20 cellular contexts compared by ENCODE assay signal in the genomic region with DNA sequence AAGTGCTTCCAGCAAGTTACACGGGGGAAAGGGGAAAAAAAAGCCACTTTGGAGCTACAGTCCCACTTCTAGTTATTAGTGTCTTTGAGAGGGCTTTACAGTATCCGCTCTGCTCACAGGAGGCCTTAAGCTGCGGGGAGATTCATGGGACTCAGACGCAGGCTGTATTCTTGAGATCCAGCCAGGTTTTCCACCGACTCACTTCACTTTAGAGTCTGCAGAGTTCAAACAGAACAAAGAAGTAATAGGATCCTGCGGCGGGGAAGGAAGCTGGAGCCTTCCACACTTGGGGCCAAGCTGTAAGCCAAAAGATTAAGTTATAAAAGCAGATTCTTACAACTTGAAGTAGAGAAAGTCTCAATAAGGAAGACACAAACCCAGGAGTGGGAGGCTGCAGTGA.
A peak's percentile ranks its signal among the peaks of the same experiment; 100 is the strongest.
DNase-seq lines count a peak whose midpoint lies in the region; ATAC-seq and TF ChIP-seq lines count a peak whose summit lies in the region.
"Had no signal": no experiment of that assay in that cellular context is flagged by ENCODE, and none has a peak within 500 bp of the region (broad histone marks: within the 10 kb centered on the region; RNA-seq: fewer than 3 reads in every experiment).

No MANE protein-coding gene starts in this region.

- intact Hi-C loops in testis (cut with DNase I; ENCODE audit: low total_unique reads), result loop anchor here (10.0 kb wide), 1 partner anchor 191 kb away; no protein-coding TSS in a partner anchor

- H3K9ac ChIP-seq in muscle layer of colon (ENCODE audit: low read length), result no peak overlapping the region

- ATAC-seq in GM21360 (IDR thresholded peaks at IDR 0.05; ENCODE audit: unreplicated experiment), result no peak
- ATAC-seq: HepG2; stimulated activated memory B cell treated with anti-CD40 and anti-IgM and Interleukin-4, amounts not matched to agents 10 μg/mL and 1 μg/mL and 100 μg/mL, for 72 hours had no signal

- H3K36me3 ChIP-seq in muscle layer of colon (ENCODE audit: insufficient read depth, low read length) (no peaks in the 10 kb centered on the region), testis (ENCODE audit: low read depth, missing control alignments) (no peaks in the 10 kb centered on the region)
- H3K36me3 ChIP-seq: MG63, Peyer's patch had no signal

- H3K9me3 ChIP-seq in muscle layer of colon (ENCODE audit: low read length) (no peaks in the 10 kb centered on the region), testis (no peaks in the 10 kb centered on the region)
- H3K9me3 ChIP-seq: MG63, Peyer's patch had no signal

- H3K27me3 ChIP-seq in muscle layer of colon (ENCODE audit: control insufficient read depth in 1 of 2, insufficient read depth in 2 of 2, low read length in 2 of 2) (no peaks in the 10 kb centered on the region), testis (no peaks in the 10 kb centered on the region)
- H3K27me3 ChIP-seq: MG63, Peyer's patch had no signal

- no peak for TF ChIP-seq POLR2A in testis (IDR thresholded peaks at IDR 0.05)

- WGBS in testis, 2 donors, result 16 to 36% methylated on average over 7 of the region's 7 CpGs

- H3K4me3 ChIP-seq in muscle layer of colon (ENCODE audit: low read depth in 1 of 2, low read length in 2 of 2) (no peak overlapping the region), testis (no peak overlapping the region)
- H3K4me3 ChIP-seq: Peyer's patch had no signal

- DNase-seq in NCI-H2107 (lab: John Stamatoyannopoulos, UW), result peak; percentile 1
- no peak for DNase-seq in NCI-H2107 treated with DMSO at 0.1 percent for 48 hours (lab: John Stamatoyannopoulos, UW; ENCODE audit: unreplicated experiment)
- peak; percentile 16 for DNase-seq in dedifferentiated amniotic fluid mesenchymal stem cell (ENCODE audit: extremely low spot score)
- DNase-seq in testis, result peak; percentile 39
- no peak for DNase-seq in NCI-H146 treated with DMSO at 0.1 percent for 48 hours (lab: John Stamatoyannopoulos, UW; ENCODE audit: unreplicated experiment)
- no peak for DNase-seq in activated T-cell treated with anti-CD3 and anti-CD28 coated beads, Interleukin-2, amount 50 U/mL, for 1 hour
- DNase-seq: activated CD4-positive, alpha-beta memory T cell treated with anti-CD3 and anti-CD28 coated beads, Interleukin-2, amount 10 ng/mL, durations not matched to agents 7 days and 5 days; activated naive CD8-positive, alpha-beta T cell treated with anti-CD3 and anti-CD28 coated beads, Interleukin-2, amount 10 ng/mL, durations not matched to agents 7 days and 5 days; activated T-cell treated with anti-CD3 and anti-CD28 coated beads, Interleukin-2, amount 50 U/mL, for 48 hours; C1 segment of cervical spinal cord; mesendoderm; MG63; NCI-H187 treated with DMSO at 0.1 percent for 48 hours; NCI-H774; Peyer's patch had no signal

- peak overlapping the region; percentile 52 for H3K27ac ChIP-seq in muscle layer of colon (ENCODE audit: low read depth, low read length)
- H3K27ac ChIP-seq in testis, result peak overlapping the region in 1 of 2 donors; percentile 94
- H3K27ac ChIP-seq: 22Rv1, Peyer's patch had no signal

- TF ChIP-seq CTCF in testis (IDR thresholded peaks at IDR 0.05), result no peak

- H3K4me1 ChIP-seq in muscle layer of colon (ENCODE audit: insufficient read depth, low read length) (peaks cover 8% of the 10 kb centered on the region), testis (peaks cover 8% of the 10 kb centered on the region)
- H3K4me1 ChIP-seq: Peyer's patch had no signal

Comparison
In these comparisons a context has a peak if more than half of its experiments do, and no peak if none do; other contexts are left out.
1. DNase-seq: peak in NCI-H2107 (single experiment), dedifferentiated amniotic fluid mesenchymal stem cell (single experiment) and testis (single experiment); none in NCI-H2107 treated with DMSO at 0.1 percent for 48 hours (single experiment), NCI-H146 treated with DMSO at 0.1 percent for 48 hours (single experiment) and activated T-cell treated with anti-CD3 and anti-CD28 coated beads, Interleukin-2, amount 50 U/mL, for 1 hour (single experiment).